1 cellular context compared by ENCODE assay signal in genomic region chr10:33566001-33566400, GRCh38.
TF ChIP-seq lines count a peak whose summit lies in the region.

No MANE protein-coding gene starts in this region.

TF ChIP-seq in GM23338, 12 proteins besides CTCF, POLR2A, EP300 and RAD21 (continued from another document):
- TF ChIP-seq ZNF462 (CRISPR knock-in tag; IDR thresholded peaks at IDR 0.05): no peak
- no peak for TF ChIP-seq EZH2 (IDR thresholded peaks at IDR 0.05; ENCODE audit: low read depth, unreplicated experiment)
- no peak for TF ChIP-seq STAT1 (IDR thresholded peaks at IDR 0.05; ENCODE audit: unreplicated experiment)
- TF ChIP-seq, protein P1, sequence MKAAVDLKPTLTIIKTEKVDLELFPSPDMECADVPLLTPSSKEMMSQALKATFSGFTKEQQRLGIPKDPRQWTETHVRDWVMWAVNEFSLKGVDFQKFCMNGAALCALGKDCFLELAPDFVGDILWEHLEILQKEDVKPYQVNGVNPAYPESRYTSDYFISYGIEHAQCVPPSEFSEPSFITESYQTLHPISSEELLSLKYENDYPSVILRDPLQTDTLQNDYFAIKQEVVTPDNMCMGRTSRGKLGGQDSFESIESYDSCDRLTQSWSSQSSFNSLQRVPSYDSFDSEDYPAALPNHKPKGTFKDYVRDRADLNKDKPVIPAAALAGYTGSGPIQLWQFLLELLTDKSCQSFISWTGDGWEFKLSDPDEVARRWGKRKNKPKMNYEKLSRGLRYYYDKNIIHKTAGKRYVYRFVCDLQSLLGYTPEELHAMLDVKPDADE (IDR thresholded peaks at IDR 0.05): no peak
